In genomic region chr4:2354127-2354526, GRCh38 we compare ENCODE assay signal across 10 cellular contexts.
DNase-seq lines count a peak whose midpoint lies in the region; ATAC-seq and TF ChIP-seq lines count a peak whose summit lies in the region.
"Had no signal": no experiment of that assay in that cellular context is flagged by ENCODE, and none has a peak within 500 bp of the region (broad histone marks: within the 10 kb centered on the region; RNA-seq: fewer than 3 reads in every experiment).

No MANE protein-coding gene starts in this region.

- H3K4ac ChIP-seq in mesenchymal stem cell (ENCODE audit: low read depth in 1 of 2, low read length in 2 of 2) = no peak overlapping the region

- H3K9me3 Mint-ChIP-seq in natural killer cell = no peaks in the 10 kb centered on the region
- no peaks in the 10 kb centered on the region for H3K9me3 Mint-ChIP-seq in natural killer cell treated with Interleukin-12 subunit alpha and Interleukin-12 subunit beta and Interleukin-15 and Interleukin-18, amount 100 ng/mL, for 72 hours
- H3K9me3 Mint-ChIP-seq: IgD-negative memory B cell had no signal

- in situ Hi-C loops in transverse colon (cut with MboI; ENCODE audit: low pct_ligation_motif_present in 1 of 4, low pct_unique_long_range_greater_than_20kb in 1 of 4, low sequenced_read_pairs in 3 of 4) = no loop called here

- no peak overlapping the region for H3K14ac ChIP-seq in mesenchymal stem cell (ENCODE audit: low read length in 2 of 2)

- TF ChIP-seq POLR2A in Peyer's patch (IDR thresholded peaks at IDR 0.05) = no peak
- no peak for TF ChIP-seq POLR2A in transverse colon (IDR thresholded peaks at IDR 0.05)

- TF ChIP-seq EP300 in transverse colon (IDR thresholded peaks at IDR 0.05; ENCODE audit: low read depth) = no peak

- H3K18ac ChIP-seq in mesenchymal stem cell (ENCODE audit: low read depth in 1 of 2, low read length in 2 of 2) = no peak overlapping the region

- H3K9me3 ChIP-seq in Peyer's patch = no peaks in the 10 kb centered on the region
- no peaks in the 10 kb centered on the region for H3K9me3 ChIP-seq in transverse colon
- no peaks in the 10 kb centered on the region for H3K9me3 ChIP-seq in mesenchymal stem cell (ENCODE audit: control insufficient read depth, low read length)

- H2BK12ac ChIP-seq in mesenchymal stem cell (ENCODE audit: low read length in 2 of 2) = no peak overlapping the region

- H2BK120ac ChIP-seq in mesenchymal stem cell (ENCODE audit: low read depth, low read length) = no peak overlapping the region

- no peak overlapping the region for H4K8ac ChIP-seq in mesenchymal stem cell (ENCODE audit: low read length)

- no peaks in the 10 kb centered on the region for H3K4me1 ChIP-seq in Peyer's patch
- H3K4me1 ChIP-seq in transverse colon = no peaks in the 10 kb centered on the region
- H3K4me1 ChIP-seq in mesenchymal stem cell (ENCODE audit: control insufficient read depth, insufficient read depth, low read depth, low read length) = peaks cover 22% of the 10 kb centered on the region

- H3K79me1 ChIP-seq in mesenchymal stem cell (replicated peaks; ENCODE audit: low read length, poor library complexity, severe bottlenecking) = peaks cover 46% of the 10 kb centered on the region

- H3K36me3 ChIP-seq in Peyer's patch (no peaks in the 10 kb centered on the region), transverse colon (no peaks in the 10 kb centered on the region), mesenchymal stem cell (ENCODE audit: control insufficient read depth in 1 of 2, insufficient read depth in 2 of 2, low read depth in 1 of 2, low read length in 2 of 2) (peaks cover 0 to 43% of the 10 kb centered on the region in 2 experiments)

- H3K27me3 Mint-ChIP-seq in natural killer cell (ENCODE audit: low read depth in 2 of 2) = no peaks in the 10 kb centered on the region
- H3K27me3 Mint-ChIP-seq in natural killer cell treated with Interleukin-12 subunit alpha and Interleukin-12 subunit beta and Interleukin-15 and Interleukin-18, amount 100 ng/mL, for 72 hours = no peaks in the 10 kb centered on the region
- H3K27me3 Mint-ChIP-seq: IgD-negative memory B cell had no signal

- no peak overlapping the region for H4K91ac ChIP-seq in mesenchymal stem cell (ENCODE audit: low read length)

- no peak overlapping the region for H2AK5ac ChIP-seq in mesenchymal stem cell (ENCODE audit: low read length, severe bottlenecking)

- ATAC-seq in natural killer cell (peak in 2 of 3 donors; percentile 51 to 63), GM18858 (IDR thresholded peaks at IDR 0.05; ENCODE audit: unreplicated experiment) (no peak)
- no peak for ATAC-seq in natural killer cell treated with Interleukin-12 subunit alpha and Interleukin-12 subunit beta and Interleukin-15 and Interleukin-18, amount 100 ng/mL, for 72 hours

- intact Hi-C loops in natural killer cell (cut with micrococcal nuclease) (loop anchor here (1.0 to 2.0 kb wide), 3 partner anchors 59 to 134 kb away; no protein-coding TSS in a partner anchor), transverse colon (cut with DNase I; ENCODE audit: low total_unique reads) (no loop called here)

- H3K36me3 Mint-ChIP-seq in natural killer cell = no peaks in the 10 kb centered on the region
- H3K36me3 Mint-ChIP-seq in natural killer cell treated with Interleukin-12 subunit alpha and Interleukin-12 subunit beta and Interleukin-15 and Interleukin-18, amount 100 ng/mL, for 72 hours = no peaks in the 10 kb centered on the region
- H3K36me3 Mint-ChIP-seq: IgD-negative memory B cell had no signal

- no peak overlapping the region for H3K4me2 ChIP-seq in mesenchymal stem cell (ENCODE audit: low read length, poor library complexity, severe bottlenecking)
- H3K4me2 ChIP-seq: PC-9 had no signal

- 60 to 70% methylated on average over 3 to 7 of the region's 7 CpGs for WGBS in transverse colon (ENCODE audit: low coverage in 1 of 2), 2 donors
- 82% methylated on average over 7 of the region's 7 CpGs for WGBS in mesenchymal stem cell

- peaks cover 5 to 12% of the 10 kb centered on the region in 2 donors for H3K4me1 Mint-ChIP-seq in natural killer cell
- peaks cover 4 to 9% of the 10 kb centered on the region in 2 donors for H3K4me1 Mint-ChIP-seq in natural killer cell treated with Interleukin-12 subunit alpha and Interleukin-12 subunit beta and Interleukin-15 and Interleukin-18, amount 100 ng/mL, for 72 hours (ENCODE audit: low read depth in 2 of 2)

- H3K4me3 ChIP-seq in Peyer's patch (no peak overlapping the region), fibroblast of villous mesenchyme (ENCODE audit: low read depth, low read length) (no peak overlapping the region), transverse colon (no peak overlapping the region), mesenchymal stem cell (ENCODE audit: insufficient read depth in 1 of 2, low read depth in 1 of 2, low read length in 2 of 2) (no peak overlapping the region)
- H3K4me3 ChIP-seq: PC-9 had no signal

- H3K23ac ChIP-seq in mesenchymal stem cell (ENCODE audit: low read length in 2 of 2) = no peak overlapping the region

- no peak for DNase-seq in natural killer cell
- DNase-seq in natural killer cell treated with Interleukin-12 subunit alpha and Interleukin-12 subunit beta and Interleukin-15 and Interleukin-18, amount 100 ng/mL, for 72 hours (ENCODE audit: low spot score) = no peak
- peak in 2 of 3 donors; percentile 31 to 49 for DNase-seq in Peyer's patch
- peak; percentile 34 for DNase-seq in fibroblast of villous mesenchyme (ENCODE audit: low read depth)
- peak; percentile 7 for DNase-seq in transverse colon
- no peak for DNase-seq in mesenchymal stem cell
- DNase-seq in superior temporal gyrus (ENCODE audit: extremely low spot score) = no peak
- DNase-seq: PC-9 had no signal

- no peak overlapping the region for H2AFZ ChIP-seq in mesenchymal stem cell (ENCODE audit: low read depth, low read length)
- H2AFZ ChIP-seq: PC-9 had no signal

- H3K9ac ChIP-seq in mesenchymal stem cell (ENCODE audit: low read length) = no peak overlapping the region

- TF ChIP-seq CTCF in natural killer cell (IDR thresholded peaks at IDR 0.05) = peak; percentile 31
- peak in 3 of 6 experiments; percentile 8 to 26 (median 16) for TF ChIP-seq CTCF in Peyer's patch (IDR thresholded peaks at IDR 0.05)
- TF ChIP-seq CTCF in fibroblast of villous mesenchyme (IDR thresholded peaks at IDR 0.05; ENCODE audit: insufficient read depth, low read depth, low read length) = peak; percentile 57
- peak in 2 of 5 experiments; percentile 14 to 16 for TF ChIP-seq CTCF in transverse colon (IDR thresholded peaks at IDR 0.05)

- no peaks in the 10 kb centered on the region for H3K27me3 ChIP-seq in Peyer's patch
- H3K27me3 ChIP-seq in transverse colon = no peaks in the 10 kb centered on the region
- no peaks in the 10 kb centered on the region for H3K27me3 ChIP-seq in mesenchymal stem cell (ENCODE audit: control insufficient read depth in 1 of 2, insufficient read depth in 1 of 2, low read length in 2 of 2)

- H2BK15ac ChIP-seq in mesenchymal stem cell (ENCODE audit: low read depth, poor library complexity, severe bottlenecking) = no peak overlapping the region

- H2BK5ac ChIP-seq in mesenchymal stem cell (ENCODE audit: low read depth, low read length, poor library complexity, severe bottlenecking) = no peak overlapping the region

- H3K4me3 Mint-ChIP-seq in natural killer cell = no peak overlapping the region
- H3K4me3 Mint-ChIP-seq in natural killer cell treated with Interleukin-12 subunit alpha and Interleukin-12 subunit beta and Interleukin-15 and Interleukin-18, amount 100 ng/mL, for 72 hours = no peak overlapping the region

- H3K27ac Mint-ChIP-seq in natural killer cell = peak overlapping the region in 1 of 2 donors; percentile 80
- no peak overlapping the region for H3K27ac Mint-ChIP-seq in natural killer cell treated with Interleukin-12 subunit alpha and Interleukin-12 subunit beta and Interleukin-15 and Interleukin-18, amount 100 ng/mL, for 72 hours

- H3K27ac ChIP-seq in Peyer's patch (no peak overlapping the region), transverse colon (no peak overlapping the region), mesenchymal stem cell (ENCODE audit: low read length, poor library complexity, severe bottlenecking) (no peak overlapping the region)
- H3K27ac ChIP-seq: PC-9 had no signal

Comparison
In these comparisons a context has a peak if more than half of its experiments do, and no peak if none do; other contexts are left out.
1. ATAC-seq: peak in natural killer cell (2 of 3); none in natural killer cell treated with Interleukin-12 subunit alpha and Interleukin-12 subunit beta and Interleukin-15 and Interleukin-18, amount 100 ng/mL, for 72 hours (0 of 2) and GM18858 (single experiment).
2. DNase-seq: peak in Peyer's patch (2 of 3), fibroblast of villous mesenchyme (single experiment) and transverse colon (single experiment); none in natural killer cell (single experiment), natural killer cell treated with Interleukin-12 subunit alpha and Interleukin-12 subunit beta and Interleukin-15 and Interleukin-18, amount 100 ng/mL, for 72 hours (single experiment), mesenchymal stem cell (single experiment) and superior temporal gyrus (single experiment).